In the genomic region with DNA sequence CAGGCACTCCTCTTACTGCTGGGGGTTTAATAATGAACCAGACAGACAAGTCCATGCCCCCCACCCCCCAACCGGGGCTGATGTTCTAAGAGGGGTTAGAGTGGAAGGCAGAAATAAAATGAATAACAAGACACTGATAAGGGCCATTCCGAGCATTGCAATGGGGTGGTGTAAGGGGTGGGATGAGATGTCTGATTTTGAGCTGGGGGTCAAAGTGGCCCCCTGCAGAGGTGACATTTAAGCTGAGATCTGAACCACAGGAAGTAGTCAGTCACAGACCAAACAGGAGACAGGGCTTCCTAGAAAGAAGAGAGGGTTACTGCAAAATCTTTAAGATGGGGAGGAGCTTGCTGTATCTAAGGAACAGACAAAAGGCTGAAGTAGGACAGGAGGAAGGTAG, we compare ENCODE assay signal across 19 cellular contexts.
"Had no signal": no experiment of that assay in that cellular context is flagged by ENCODE, and none has a peak within 500 bp of the region (broad histone marks: within the 10 kb centered on the region; RNA-seq: fewer than 3 reads in every experiment).

No MANE protein-coding gene starts in this region.

- H3K9me3 ChIP-seq: ascending aorta, colonic mucosa, esophagus squamous epithelium, gastrocnemius medialis, left ventricle myocardium inferior, thyroid gland, upper lobe of right lung had no signal

- H3K4me3 Mint-ChIP-seq: activated naive CD4-positive, alpha-beta T cell treated with anti-CD3 and anti-CD28 coated beads, Interleukin-2, amount 50 U/mL, for 24 hours; T-cell; T-helper 2 cell treated with Interferon-gamma antibody and Interleukin-4, amounts not matched to agents 5 μg/mL and 100 μg/mL, for 36 hours had no signal

- H3K27ac Mint-ChIP-seq: activated naive CD4-positive, alpha-beta T cell treated with anti-CD3 and anti-CD28 coated beads, Interleukin-2, amount 50 U/mL, for 24 hours; T-cell; T-helper 2 cell treated with Interferon-gamma antibody and Interleukin-4, amounts not matched to agents 5 μg/mL and 100 μg/mL, for 36 hours had no signal

- H3K4me1 Mint-ChIP-seq: activated naive CD4-positive, alpha-beta T cell treated with anti-CD3 and anti-CD28 coated beads, Interleukin-2, amount 50 U/mL, for 24 hours; T-cell had no signal

- H3K4me3 ChIP-seq: ascending aorta, colonic mucosa, dorsolateral prefrontal cortex, esophagus squamous epithelium, gastrocnemius medialis, left ventricle myocardium inferior, thyroid gland, upper lobe of right lung had no signal

- H3K9me3 Mint-ChIP-seq: activated naive CD4-positive, alpha-beta T cell treated with anti-CD3 and anti-CD28 coated beads, Interleukin-2, amount 50 U/mL, for 24 hours; T-cell; T-helper 2 cell treated with Interferon-gamma antibody and Interleukin-4, amounts not matched to agents 5 μg/mL and 100 μg/mL, for 36 hours had no signal

- FAIRE-seq: bronchial epithelial cell, TTC549 had no signal

- H3K36me3 Mint-ChIP-seq: activated naive CD4-positive, alpha-beta T cell treated with anti-CD3 and anti-CD28 coated beads, Interleukin-2, amount 50 U/mL, for 24 hours; T-cell had no signal

- H3K36me3 ChIP-seq: ascending aorta, colonic mucosa, esophagus squamous epithelium, gastrocnemius medialis, left ventricle myocardium inferior, thyroid gland, upper lobe of right lung had no signal

- ATAC-seq: gastrocnemius medialis; stimulated activated naive CD8-positive, alpha-beta T cell treated with anti-CD3 and anti-CD28 coated beads, Interleukin-15, Interleukin-2, amounts not matched to agents 100 U/mL and 50 U/mL, for 24 hours; T-cell had no signal

- DNase-seq: activated gamma-delta T cell treated with Interleukin-2 at 50 U/mL for 16 hours; activated T-cell treated with anti-CD3 and anti-CD28 coated beads, Interleukin-2, amount 50 U/mL, for 1 hour; colonic mucosa; dorsolateral prefrontal cortex; esophagus squamous epithelium; gastrocnemius medialis; hippocampal formation; left ventricle myocardium inferior; stimulated activated CD4-positive, alpha-beta T cell treated with anti-CD3 and anti-CD28 coated beads, Interleukin-4, amount 100 ng/mL, for 4 hours; stimulated activated naive CD8-positive, alpha-beta T cell treated with anti-CD3 and anti-CD28 coated beads, Interleukin-15, Interleukin-2, amounts not matched to agents 100 U/mL and 50 U/mL, for 24 hours; substantia nigra; T-cell; thyroid gland; upper lobe of right lung had no signal

- H3K4me1 ChIP-seq: ascending aorta, colonic mucosa, esophagus squamous epithelium, gastrocnemius medialis, thyroid gland had no signal

- H3K27ac ChIP-seq: ascending aorta, colonic mucosa, dorsolateral prefrontal cortex, esophagus squamous epithelium, gastrocnemius medialis, left ventricle myocardium inferior, thyroid gland had no signal

- H3K27me3 ChIP-seq: ascending aorta, colonic mucosa, gastrocnemius medialis, thyroid gland, upper lobe of right lung had no signal
